In the genomic region with DNA sequence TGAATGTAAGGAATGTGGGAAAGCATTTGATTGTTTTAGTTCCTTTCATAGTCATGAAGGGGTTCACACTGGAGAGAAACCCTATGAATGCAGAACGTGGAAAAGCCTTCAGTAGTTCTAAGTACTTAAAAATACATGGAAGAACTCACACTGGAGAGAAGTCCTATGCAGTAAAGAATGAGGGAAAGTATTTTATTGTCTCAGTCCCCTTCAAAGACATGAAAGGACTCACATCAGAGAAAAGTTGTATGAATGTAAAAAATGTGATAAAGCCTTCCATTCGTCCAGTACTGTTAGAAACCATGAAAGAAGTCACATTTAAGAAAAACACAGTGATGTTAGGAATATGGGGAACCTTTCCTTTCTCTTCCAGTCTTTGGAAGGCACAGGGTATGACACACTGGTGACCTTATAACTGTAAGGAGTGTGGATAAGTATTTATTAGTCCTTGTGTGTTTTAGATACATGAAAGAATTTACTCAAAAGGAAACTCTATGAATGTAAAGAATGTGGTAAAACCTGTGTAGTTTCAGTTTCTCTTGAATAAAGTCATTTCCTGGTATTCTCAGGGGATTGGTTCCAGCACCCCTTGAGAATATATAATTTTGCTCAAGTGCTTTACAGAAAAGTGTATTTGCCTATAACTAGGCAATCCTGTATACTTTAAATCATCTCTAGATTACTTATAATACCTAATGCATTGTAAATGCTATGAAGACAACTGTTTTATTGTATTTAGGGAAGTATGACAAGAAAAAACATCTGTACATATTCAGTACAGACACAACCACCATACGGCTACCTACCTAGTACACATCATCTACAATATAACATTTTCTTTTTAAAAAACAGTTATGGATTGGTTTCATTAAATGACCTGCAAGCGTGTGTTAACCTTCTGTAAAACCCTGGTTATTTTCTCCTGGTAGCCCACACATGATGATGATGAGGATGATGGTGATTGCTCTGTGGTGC, we compare ENCODE assay signal across 13 cellular contexts.
"Had no signal": no experiment of that assay in that cellular context is flagged by ENCODE, and none has a peak within 500 bp of the region (broad histone marks: within the 10 kb centered on the region; RNA-seq: fewer than 3 reads in every experiment).

No MANE protein-coding gene starts in this region.

- H3K27ac ChIP-seq: adrenal gland, epithelial cell of prostate, lower lobe of right lung, ovary, sigmoid colon, SJSA1, transverse colon had no signal

- H3K27me3 ChIP-seq: adrenal gland, ovary, sigmoid colon, SJSA1, transverse colon had no signal

- ATAC-seq: lower lobe of right lung had no signal

- DNase-seq: activated gamma-delta T cell treated with Interleukin-2 at 50 U/mL for 16 hours; activated T-cell treated with anti-CD3 and anti-CD28 coated beads, Interleukin-2, amount 50 U/mL, for 4 hours; head of caudate nucleus; lower lobe of right lung; ovary; sigmoid colon; stimulated activated CD4-positive, alpha-beta T cell treated with anti-CD3 and anti-CD28 coated beads, Interleukin-2, amount 100 ng/mL, for 24 hours; transverse colon had no signal

- H3K36me3 ChIP-seq: adrenal gland, lower lobe of right lung, ovary, sigmoid colon, SJSA1 had no signal

- H3K4me1 Mint-ChIP-seq: neural crest cell had no signal

- H3K4me3 ChIP-seq: adrenal gland, lower lobe of right lung, ovary, sigmoid colon, SJSA1, transverse colon had no signal

- H3K4me1 ChIP-seq: adrenal gland, lower lobe of right lung, sigmoid colon, SJSA1, transverse colon had no signal

- FAIRE-seq: frontal cortex had no signal

- H3K4me3 Mint-ChIP-seq: activated T-cell treated with anti-CD3 and anti-CD28 coated beads, Interleukin-2, amount 50 U/mL, for 4 hours; neural crest cell had no signal
